Comparison of ENCODE assay signal across 14 cellular contexts in genomic region chr1:15934211-15935055, GRCh38. TPM values are rescaled to one million over a fixed set of nuclear protein-coding genes. Genes with fewer than 3 reads are reported as not detected.
DNase-seq lines count a peak whose midpoint lies in the region; ATAC-seq, FAIRE-seq and TF ChIP-seq lines count a peak whose summit lies in the region.
"Had no signal": no experiment of that assay in that cellular context is flagged by ENCODE, and none has a peak within 500 bp of the region (broad histone marks: within the 10 kb centered on the region; RNA-seq: fewer than 3 reads in every experiment).

No MANE protein-coding gene starts in this region.

- ATAC-seq in activated CD8-positive, alpha-beta T cell treated with anti-CD3 and anti-CD28 coated beads for 36 hours: no peak
- no peak for ATAC-seq in activated CD8-positive, alpha-beta T cell treated with anti-CD3 and anti-CD28 coated beads, Interleukin-2, amount 10 ng/mL, durations not matched to agents 7 days and 5 days
- no peak for ATAC-seq in stimulated activated effector memory CD8-positive, alpha-beta T cell treated with anti-CD3 and anti-CD28 coated beads, Interleukin-12 subunit alpha, Interleukin-12 subunit beta, amount 100 ng/mL, for 72 hours
- no peak for ATAC-seq in HG03139 (IDR thresholded peaks at IDR 0.05; ENCODE audit: unreplicated experiment)

- no peaks in the 10 kb centered on the region for H3K27me3 Mint-ChIP-seq in activated CD8-positive, alpha-beta T cell treated with anti-CD3 and anti-CD28 coated beads for 36 hours
- no peaks in the 10 kb centered on the region for H3K27me3 Mint-ChIP-seq in activated CD8-positive, alpha-beta T cell treated with anti-CD3 and anti-CD28 coated beads, Interleukin-2, amount 10 ng/mL, durations not matched to agents 7 days and 5 days (ENCODE audit: low read depth)
- H3K27me3 Mint-ChIP-seq in endothelial cell (ENCODE audit: unreplicated experiment): peaks cover 17% of the 10 kb centered on the region

- no peak for DNase-seq in activated CD8-positive, alpha-beta T cell treated with anti-CD3 and anti-CD28 coated beads for 36 hours
- no peak for DNase-seq in activated CD8-positive, alpha-beta T cell treated with anti-CD3 and anti-CD28 coated beads, Interleukin-2, amount 10 ng/mL, durations not matched to agents 7 days and 5 days
- no peak for DNase-seq in GM12891 (ENCODE audit: insufficient read length, low spot score)
- DNase-seq in endothelial cell (ENCODE audit: low spot score): no peak
- DNase-seq in stimulated activated effector memory CD8-positive, alpha-beta T cell treated with anti-CD3 and anti-CD28 coated beads, Interleukin-12 subunit alpha, Interleukin-12 subunit beta, amount 100 ng/mL, for 72 hours (ENCODE audit: low spot score in 2 of 2): no peak
- DNase-seq in stimulated activated CD4-positive, alpha-beta T cell treated with anti-CD3 and anti-CD28 coated beads, Interleukin-4, amount 100 ng/mL, for 4 hours: no peak
- DNase-seq in stimulated activated naive CD4-positive, alpha-beta T cell treated with Interleukin-2 at 50 U/mL for 16 hours (lab: John Stamatoyannopoulos, UW): no peak
- DNase-seq: 8988T, COR-L47, GM23248, KBM-7, NCI-H1092, NCI-H1694 treated with DMSO at 0.1 percent for 48 hours had no signal

- no peak for FAIRE-seq in GM12891 (lab: Jason Lieb, UNC)

- CTCF ChIA-PET in activated CD8-positive, alpha-beta T cell treated with anti-CD3 and anti-CD28 coated beads for 36 hours (lab: Charles Lee): no interaction called here
- CTCF ChIA-PET in activated CD8-positive, alpha-beta T cell treated with anti-CD3 and anti-CD28 coated beads, Interleukin-2, amount 10 ng/mL, durations not matched to agents 7 days and 5 days (lab: Charles Lee): no interaction called here

- no peak for TF ChIP-seq CTCF in activated CD8-positive, alpha-beta T cell treated with anti-CD3 and anti-CD28 coated beads for 36 hours (IDR thresholded peaks at IDR 0.05)
- no peak for TF ChIP-seq CTCF in endothelial cell (IDR thresholded peaks at IDR 0.05; ENCODE audit: unreplicated experiment)

- POLR2A ChIA-PET in activated CD8-positive, alpha-beta T cell treated with anti-CD3 and anti-CD28 coated beads for 36 hours (lab: Charles Lee): interaction anchor here (0.7 kb wide), 1 partner anchor 125 kb away, joined by 3 read pairs; no protein-coding TSS in a partner anchor
- POLR2A ChIA-PET in activated CD8-positive, alpha-beta T cell treated with anti-CD3 and anti-CD28 coated beads, Interleukin-2, amount 10 ng/mL, durations not matched to agents 7 days and 5 days (lab: Charles Lee): no interaction called here

- intact Hi-C loops in activated CD8-positive, alpha-beta T cell treated with anti-CD3 and anti-CD28 coated beads for 36 hours (cut with micrococcal nuclease): no loop called here

- peak overlapping the region; percentile 47 for H3K27ac Mint-ChIP-seq in activated CD8-positive, alpha-beta T cell treated with anti-CD3 and anti-CD28 coated beads for 36 hours
- H3K27ac Mint-ChIP-seq in activated CD8-positive, alpha-beta T cell treated with anti-CD3 and anti-CD28 coated beads, Interleukin-2, amount 10 ng/mL, durations not matched to agents 7 days and 5 days: no peak overlapping the region
- peak overlapping the region; percentile 52 for H3K27ac Mint-ChIP-seq in endothelial cell (ENCODE audit: unreplicated experiment)
- H3K27ac Mint-ChIP-seq in stimulated activated effector memory CD8-positive, alpha-beta T cell treated with anti-CD3 and anti-CD28 coated beads, Interleukin-12 subunit alpha, Interleukin-12 subunit beta, amount 100 ng/mL, for 72 hours: peak overlapping the region; percentile 95

- no peak overlapping the region for H3K4me3 Mint-ChIP-seq in activated CD8-positive, alpha-beta T cell treated with anti-CD3 and anti-CD28 coated beads for 36 hours
- H3K4me3 Mint-ChIP-seq in activated CD8-positive, alpha-beta T cell treated with anti-CD3 and anti-CD28 coated beads, Interleukin-2, amount 10 ng/mL, durations not matched to agents 7 days and 5 days: no peak overlapping the region
- peak overlapping the region; percentile 71 for H3K4me3 Mint-ChIP-seq in endothelial cell (ENCODE audit: unreplicated experiment)
- no peak overlapping the region for H3K4me3 Mint-ChIP-seq in stimulated activated effector memory CD8-positive, alpha-beta T cell treated with anti-CD3 and anti-CD28 coated beads, Interleukin-12 subunit alpha, Interleukin-12 subunit beta, amount 100 ng/mL, for 72 hours

- H3K36me3 Mint-ChIP-seq in activated CD8-positive, alpha-beta T cell treated with anti-CD3 and anti-CD28 coated beads for 36 hours (ENCODE audit: low read depth): peaks cover 72% of the 10 kb centered on the region
- H3K36me3 Mint-ChIP-seq in activated CD8-positive, alpha-beta T cell treated with anti-CD3 and anti-CD28 coated beads, Interleukin-2, amount 10 ng/mL, durations not matched to agents 7 days and 5 days (ENCODE audit: low read depth): peaks cover 82% of the 10 kb centered on the region
- peaks cover 70% of the 10 kb centered on the region for H3K36me3 Mint-ChIP-seq in endothelial cell (ENCODE audit: low read depth, unreplicated experiment)
- H3K36me3 Mint-ChIP-seq in stimulated activated effector memory CD8-positive, alpha-beta T cell treated with anti-CD3 and anti-CD28 coated beads, Interleukin-12 subunit alpha, Interleukin-12 subunit beta, amount 100 ng/mL, for 72 hours: peaks cover 100% of the 10 kb centered on the region

- peak; percentile 36; the same call in 1 of the 2 replicates for TF ChIP-seq POLR2A in GM12891 (IDR thresholded peaks at IDR 0.05; ENCODE audit: low read depth, low read length)

- H3K9me3 Mint-ChIP-seq in activated CD8-positive, alpha-beta T cell treated with anti-CD3 and anti-CD28 coated beads for 36 hours: no peaks in the 10 kb centered on the region
- no peaks in the 10 kb centered on the region for H3K9me3 Mint-ChIP-seq in activated CD8-positive, alpha-beta T cell treated with anti-CD3 and anti-CD28 coated beads, Interleukin-2, amount 10 ng/mL, durations not matched to agents 7 days and 5 days (ENCODE audit: insufficient read depth)
- no peaks in the 10 kb centered on the region for H3K9me3 Mint-ChIP-seq in endothelial cell (ENCODE audit: unreplicated experiment)
- no peaks in the 10 kb centered on the region for H3K9me3 Mint-ChIP-seq in stimulated activated effector memory CD8-positive, alpha-beta T cell treated with anti-CD3 and anti-CD28 coated beads, Interleukin-12 subunit alpha, Interleukin-12 subunit beta, amount 100 ng/mL, for 72 hours

- H3K4me1 Mint-ChIP-seq in activated CD8-positive, alpha-beta T cell treated with anti-CD3 and anti-CD28 coated beads for 36 hours (ENCODE audit: low read depth): peaks cover 12% of the 10 kb centered on the region
- H3K4me1 Mint-ChIP-seq in activated CD8-positive, alpha-beta T cell treated with anti-CD3 and anti-CD28 coated beads, Interleukin-2, amount 10 ng/mL, durations not matched to agents 7 days and 5 days (ENCODE audit: low read depth): no peaks in the 10 kb centered on the region
- H3K4me1 Mint-ChIP-seq in endothelial cell (ENCODE audit: unreplicated experiment): peaks cover 15% of the 10 kb centered on the region
- H3K4me1 Mint-ChIP-seq in stimulated activated effector memory CD8-positive, alpha-beta T cell treated with anti-CD3 and anti-CD28 coated beads, Interleukin-12 subunit alpha, Interleukin-12 subunit beta, amount 100 ng/mL, for 72 hours: peaks cover 24% of the 10 kb centered on the region

TF ChIP-seq in GM12891, 5 proteins besides CTCF, POLR2A, EP300 and RAD21:
- TF ChIP-seq TAF1 (IDR thresholded peaks at IDR 0.05; ENCODE audit: low read depth, low read length) (no peak), POLR2AphosphoS5 (IDR thresholded peaks at IDR 0.05; ENCODE audit: low read depth, low read length) (no peak), SPI1 (IDR thresholded peaks at IDR 0.05; ENCODE audit: low read depth, low read length) (no peak), PAX5 (IDR thresholded peaks at IDR 0.05; ENCODE audit: insufficient read depth, low read length, severe bottlenecking) (no peak), POU2F2 (IDR thresholded peaks at IDR 0.05; ENCODE audit: low read depth, low read length) (no peak)

RNA-seq across cellular contexts. Expression of gene ZBTB17, which starts 41.5 kb away (rescaled TPM):
- total RNA-seq in activated CD8-positive, alpha-beta T cell treated with anti-CD3 and anti-CD28 coated beads for 36 hours: 10 to 100 TPM; 44.1 to 45.7 TPM
- 10 to 100 TPM; 32.3 to 33.3 TPM for total RNA-seq in activated CD8-positive, alpha-beta T cell treated with anti-CD3 and anti-CD28 coated beads, Interleukin-2, amount 10 ng/mL, durations not matched to agents 7 days and 5 days
- polyA plus RNA-seq in GM12891 (2012; ENCODE audit: low read depth, missing spikeins): 32.4 TPM
- total RNA-seq in endothelial cell (ENCODE audit: unreplicated experiment): 33.6 TPM
